ENCODE assay signal across 25 cellular contexts in the genomic region with DNA sequence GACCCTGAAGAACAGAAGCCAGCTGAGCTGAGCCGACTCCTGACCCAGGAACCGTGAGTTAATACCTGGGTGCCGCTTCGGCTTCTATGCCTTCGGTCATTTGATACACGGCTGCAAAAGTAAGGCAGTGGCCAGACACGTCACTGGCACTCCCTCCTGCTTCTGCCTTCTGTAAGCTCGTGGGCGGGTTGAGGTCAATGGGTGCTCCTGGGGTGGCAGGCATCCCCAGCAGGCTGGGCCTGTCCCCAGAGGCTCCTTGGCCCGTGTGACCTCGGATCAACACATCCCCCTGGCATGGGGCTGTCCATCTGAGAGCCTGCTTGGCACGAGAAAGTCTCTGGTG.
"Had no signal": no experiment of that assay in that cellular context is flagged by ENCODE, and none has a peak within 500 bp of the region (broad histone marks: within the 10 kb centered on the region; RNA-seq: fewer than 3 reads in every experiment).

No MANE protein-coding gene starts in this region.

- H3K36me3 Mint-ChIP-seq: activated CD4-positive, alpha-beta memory T cell treated with anti-CD3 and anti-CD28 coated beads for 36 hours; activated naive CD8-positive, alpha-beta T cell; brain had no signal

- H3K27ac ChIP-seq: Peyer's patch had no signal

- H3K4me1 ChIP-seq: Peyer's patch had no signal

- H3K9me3 ChIP-seq: Peyer's patch had no signal

- H3K27ac Mint-ChIP-seq: activated B cell treated with CpG ODN at 0.5 μM for 24 hours; activated CD4-positive, alpha-beta memory T cell treated with anti-CD3 and anti-CD28 coated beads for 36 hours; activated CD4-positive, alpha-beta T cell treated with anti-CD3 and anti-CD28 coated beads, Interleukin-2, amount 10 ng/mL, durations not matched to agents 7 days and 5 days; activated naive CD8-positive, alpha-beta T cell; T-helper 17 cell had no signal

- H3K4me1 Mint-ChIP-seq: activated B cell treated with CpG ODN at 0.5 μM for 24 hours; activated CD4-positive, alpha-beta T cell treated with anti-CD3 and anti-CD28 coated beads, Interleukin-2, amount 10 ng/mL, durations not matched to agents 7 days and 5 days; central memory CD8-positive, alpha-beta T cell had no signal

- FAIRE-seq: astrocyte had no signal

- H3K27me3 ChIP-seq: Peyer's patch had no signal

- H3K4me3 ChIP-seq: Peyer's patch had no signal

- H3K36me3 ChIP-seq: Peyer's patch had no signal

- DNase-seq: activated B cell treated with CpG ODN at 0.5 μM for 24 hours; activated CD4-positive, alpha-beta memory T cell treated with anti-CD3 and anti-CD28 coated beads for 36 hours; activated CD4-positive, alpha-beta T cell treated with anti-CD3 and anti-CD28 coated beads for 1 hour; activated CD4-positive, alpha-beta T cell treated with anti-CD3 and anti-CD28 coated beads, Interleukin-2, amount 10 ng/mL, durations not matched to agents 7 days and 5 days; activated CD8-positive, alpha-beta memory T cell treated with anti-CD3 and anti-CD28 coated beads for 24 hours; activated effector memory CD4-positive, alpha-beta T cell treated with anti-CD3 and anti-CD28 coated beads, Interleukin-2, amount 50 U/mL, for 16 hours; activated naive CD4-positive, alpha-beta T cell treated with Interleukin-2 at 50 U/mL for 16 hours; activated T-cell treated with anti-CD3 and anti-CD28 coated beads, Interleukin-2, amount 50 U/mL, for 4 hours; amygdala; KG1; NCI-H1092; NCI-H1417; NCI-H1930; NCI-H2171; NCI-H2227 treated with DMSO at 0.1 percent for 48 hours; NCI-H526; NCI-H774; SIG-M5; T-helper 17 cell; T-helper 9 cell had no signal

- H3K27me3 Mint-ChIP-seq: activated CD4-positive, alpha-beta T cell treated with anti-CD3 and anti-CD28 coated beads, Interleukin-2, amount 10 ng/mL, durations not matched to agents 7 days and 5 days had no signal

- H3K9me3 Mint-ChIP-seq: activated B cell treated with CpG ODN at 0.5 μM for 24 hours; activated CD4-positive, alpha-beta memory T cell treated with anti-CD3 and anti-CD28 coated beads for 36 hours; activated CD4-positive, alpha-beta T cell treated with anti-CD3 and anti-CD28 coated beads, Interleukin-2, amount 10 ng/mL, durations not matched to agents 7 days and 5 days; activated T-cell treated with anti-CD3 and anti-CD28 coated beads, Interleukin-2, amount 50 U/mL, for 4 hours; central memory CD8-positive, alpha-beta T cell had no signal

- H3K4me3 Mint-ChIP-seq: activated B cell treated with CpG ODN at 0.5 μM for 24 hours; activated CD4-positive, alpha-beta memory T cell treated with anti-CD3 and anti-CD28 coated beads for 36 hours; activated CD4-positive, alpha-beta T cell treated with anti-CD3 and anti-CD28 coated beads, Interleukin-2, amount 10 ng/mL, durations not matched to agents 7 days and 5 days; activated naive CD8-positive, alpha-beta T cell; activated T-cell treated with anti-CD3 and anti-CD28 coated beads, Interleukin-2, amount 50 U/mL, for 4 hours; brain; central memory CD8-positive, alpha-beta T cell; T-helper 17 cell had no signal
